10 cellular contexts compared by ENCODE assay signal in genomic region chr12:52395761-52396434, GRCh38. TPM values are rescaled to one million over a fixed set of nuclear protein-coding genes. Genes with fewer than 3 reads are reported as not detected.
DNase-seq lines count a peak whose midpoint lies in the region; ATAC-seq, FAIRE-seq and TF ChIP-seq lines count a peak whose summit lies in the region.
"Had no signal": no experiment of that assay in that cellular context is flagged by ENCODE, and none has a peak within 500 bp of the region (broad histone marks: within the 10 kb centered on the region; RNA-seq: fewer than 3 reads in every experiment).

No MANE protein-coding gene starts in this region.

- no peak for FAIRE-seq in D721Med (lab: Jason Lieb, UNC)

- no peak overlapping the region for H3K27ac ChIP-seq in heart left ventricle
- H3K27ac ChIP-seq: HL-60 had no signal

- no peak overlapping the region for H3K27ac Mint-ChIP-seq in type B pancreatic cell

- H3K9me3 Mint-ChIP-seq in type B pancreatic cell, result no peaks in the 10 kb centered on the region

- H3K4me1 ChIP-seq in heart left ventricle, result peaks cover 0 to 8% (median 0%) of the 10 kb centered on the region in 12 donors

- H3K36me3 Mint-ChIP-seq in type B pancreatic cell, result no peaks in the 10 kb centered on the region

- peak; percentile 60 for DNase-seq in left ventricle myocardium superior
- DNase-seq in heart left ventricle, result no peak
- peak; percentile 43 for DNase-seq in NCI-H526 treated with DMSO at 0.1 percent for 48 hours (lab: John Stamatoyannopoulos, UW)
- DNase-seq in fibroblast of villous mesenchyme (ENCODE audit: low read depth), result peak; percentile 47
- DNase-seq in type B pancreatic cell (ENCODE audit: extremely low spot score, unreplicated experiment), result no peak
- DNase-seq in D721Med (ENCODE audit: insufficient read length, low spot score), result no peak
- DNase-seq in NCI-H1105 (lab: John Stamatoyannopoulos, UW), result no peak
- DNase-seq: foreskin melanocyte had no signal

- ATAC-seq in left ventricle myocardium superior, result no peak
- no peak for ATAC-seq in heart left ventricle
- no peak for ATAC-seq in GM18502 (IDR thresholded peaks at IDR 0.05; ENCODE audit: poor library complexity, unreplicated experiment)

- peak in 1 of 12 donors; percentile 21 for TF ChIP-seq CTCF in heart left ventricle (IDR thresholded peaks at IDR 0.05)
- peak; percentile 32 for TF ChIP-seq CTCF in fibroblast of villous mesenchyme (IDR thresholded peaks at IDR 0.05; ENCODE audit: insufficient read depth, low read depth, low read length)
- TF ChIP-seq CTCF in type B pancreatic cell (conservative IDR thresholded peaks at IDR 0.05), result peak; percentile 60
- TF ChIP-seq CTCF in D721Med (IDR thresholded peaks at IDR 0.05; ENCODE audit: insufficient read depth, missing control alignments), result no peak

- 60 to 73% (median 67%) methylated on average over 20 of the region's 20 CpGs for WGBS in heart left ventricle, 4 donors

- no peak for TF ChIP-seq POLR2A in heart left ventricle (IDR thresholded peaks at IDR 0.05)

- H3K4me3 ChIP-seq in heart left ventricle, result no peak overlapping the region
- H3K4me3 ChIP-seq in fibroblast of villous mesenchyme (ENCODE audit: low read depth, low read length), result no peak overlapping the region

- intact Hi-C loops in left ventricle myocardium superior (cut with micrococcal nuclease) (no loop called here), heart left ventricle (cut with DNase I) (no loop called here)

- no peaks in the 10 kb centered on the region for H3K4me1 Mint-ChIP-seq in type B pancreatic cell (ENCODE audit: unreplicated experiment)

- H3K27me3 ChIP-seq in heart left ventricle, result peaks cover 0 to 16% (median 0%) of the 10 kb centered on the region in 9 donors

- H3K27me3 Mint-ChIP-seq in type B pancreatic cell, result peaks cover 22% of the 10 kb centered on the region

- no peak overlapping the region for H3K4me3 Mint-ChIP-seq in type B pancreatic cell

- no peaks in the 10 kb centered on the region for H3K9me3 ChIP-seq in heart left ventricle

- no peaks in the 10 kb centered on the region for H3K36me3 ChIP-seq in heart left ventricle

RNA-seq across cellular contexts. Expression of gene KRT82, which starts 10.2 kb away (rescaled TPM):
- total RNA-seq in left ventricle myocardium superior (not detected), heart left ventricle (not detected), fibroblast of villous mesenchyme (not detected in 2 replicates), type B pancreatic cell (ENCODE audit: low replicate concordance) (not detected in 2 replicates)
- polyA plus RNA-seq in heart left ventricle, result not detected

RNA-seq across cellular contexts. Expression of gene KRT84, which starts 10.4 kb away (rescaled TPM):
- total RNA-seq in left ventricle myocardium superior (not detected), heart left ventricle (not detected), fibroblast of villous mesenchyme (not detected in 2 replicates), type B pancreatic cell (ENCODE audit: low replicate concordance) (not detected in 2 replicates)
- polyA plus RNA-seq in heart left ventricle, result not detected

RNA-seq across cellular contexts. Expression of gene KRT85, which starts 28.6 kb away (rescaled TPM):
- not detected for total RNA-seq in left ventricle myocardium superior
- not detected for total RNA-seq in heart left ventricle
- polyA plus RNA-seq in heart left ventricle, result not detected
- not detected in 2 replicates for total RNA-seq in fibroblast of villous mesenchyme
- total RNA-seq in type B pancreatic cell (ENCODE audit: low replicate concordance), result not detected in 2 replicates

RNA-seq across cellular contexts. Expression of gene KRT75, which starts 38.3 kb away (rescaled TPM):
- total RNA-seq in left ventricle myocardium superior (not detected), heart left ventricle (not detected), fibroblast of villous mesenchyme (not detected in 2 replicates), type B pancreatic cell (ENCODE audit: low replicate concordance) (not detected in 2 replicates)
- polyA plus RNA-seq in heart left ventricle, result not detected

RNA-seq across cellular contexts. Expression of gene KRT6B, which starts 56.0 kb away (rescaled TPM):
- not detected for total RNA-seq in left ventricle myocardium superior
- not detected for total RNA-seq in heart left ventricle
- polyA plus RNA-seq in heart left ventricle, result not detected
- not detected in 2 replicates for total RNA-seq in fibroblast of villous mesenchyme
- total RNA-seq in type B pancreatic cell (ENCODE audit: low replicate concordance), result 0.14 TPM in 1 of 2 replicates, not detected in the other

Comparison
In these comparisons a context has a peak if more than half of its experiments do, and no peak if none do; other contexts are left out.
1. DNase-seq: peak in left ventricle myocardium superior (single experiment), NCI-H526 treated with DMSO at 0.1 percent for 48 hours (single experiment) and fibroblast of villous mesenchyme (single experiment); none in heart left ventricle (0 of 5), type B pancreatic cell (single experiment), D721Med (single experiment) and NCI-H1105 (single experiment).